18 cellular contexts compared by ENCODE assay signal in the genomic region with DNA sequence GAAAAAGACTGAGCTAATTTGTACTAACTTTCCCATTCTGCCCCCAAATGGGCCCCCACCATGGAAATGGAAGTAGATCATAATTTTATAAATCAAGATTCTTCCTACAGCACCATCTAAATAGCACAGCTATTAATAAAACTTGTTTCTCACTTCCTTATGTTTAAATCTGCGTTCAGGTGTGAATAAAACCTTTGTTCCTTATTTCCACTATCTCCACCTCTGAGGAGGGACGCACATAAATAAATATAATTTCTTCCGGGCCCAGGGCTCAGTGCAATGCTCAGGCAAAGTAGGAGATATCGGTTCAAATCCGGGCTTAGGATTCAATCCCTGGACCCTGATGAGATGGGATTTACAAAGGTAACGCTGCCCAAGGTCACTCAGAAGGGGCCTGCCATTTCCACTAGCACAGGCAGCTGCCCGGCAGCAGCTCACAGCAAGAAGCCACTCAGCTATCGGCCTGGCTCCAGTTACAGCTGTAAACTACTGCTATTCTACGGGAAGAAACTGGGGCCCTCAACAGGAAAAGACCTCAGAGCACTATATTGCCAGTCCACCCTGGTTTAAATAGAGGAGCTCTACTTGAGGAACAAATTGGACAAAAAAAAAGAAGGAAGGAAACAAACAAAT. TPM values are rescaled to one million over a fixed set of nuclear protein-coding genes. Genes with fewer than 3 reads are reported as not detected.
DNase-seq lines count a peak whose midpoint lies in the region; ATAC-seq and TF ChIP-seq lines count a peak whose summit lies in the region.
"Had no signal": no experiment of that assay in that cellular context is flagged by ENCODE, and none has a peak within 500 bp of the region (broad histone marks: within the 10 kb centered on the region; RNA-seq: fewer than 3 reads in every experiment).

No MANE protein-coding gene starts in this region.

- TF ChIP-seq CTCF in CD14-positive monocyte (IDR thresholded peaks at IDR 0.05) = no peak
- TF ChIP-seq CTCF in choroid plexus epithelial cell (conservative IDR thresholded peaks at IDR 0.05; ENCODE audit: low read depth, low read length) = no peak

- H3K9me3 Mint-ChIP-seq in CD14-positive monocyte (no peaks in the 10 kb centered on the region), naive B cell (no peaks in the 10 kb centered on the region)
- H3K9me3 Mint-ChIP-seq in activated naive CD4-positive, alpha-beta T cell treated with anti-CD3 and anti-CD28 coated beads, Interleukin-2, amount 50 U/mL, for 72 hours = no peaks in the 10 kb centered on the region
- H3K9me3 Mint-ChIP-seq: activated T-cell treated with anti-CD3 and anti-CD28 coated beads, Interleukin-2, amount 50 U/mL, for 4 hours had no signal

- H3K27me3 Mint-ChIP-seq in CD14-positive monocyte (ENCODE audit: low read depth in 3 of 3) (no peaks in the 10 kb centered on the region), naive B cell (no peaks in the 10 kb centered on the region)
- H3K27me3 Mint-ChIP-seq: activated naive CD8-positive, alpha-beta T cell had no signal

- DNase-seq in CD14-positive monocyte (ENCODE audit: low spot score) = no peak
- peak; percentile 73 for DNase-seq in HEK293T (ENCODE audit: extremely low spot score)
- peak; percentile 72 for DNase-seq in choroid plexus epithelial cell (ENCODE audit: low read depth)
- DNase-seq in naive B cell = peak; percentile 24
- DNase-seq in activated naive CD4-positive, alpha-beta T cell treated with anti-CD3 and anti-CD28 coated beads, Interleukin-2, amount 50 U/mL, for 72 hours (ENCODE audit: low spot score in 2 of 2) = no peak
- no peak for DNase-seq in cerebellum (ENCODE audit: low spot score)
- DNase-seq: activated CD4-positive, alpha-beta T cell treated with anti-CD3 and anti-CD28 coated beads, Interleukin-2, amount 50 U/mL, for 4 hours; activated T-cell treated with anti-CD3 and anti-CD28 coated beads, Interleukin-2, amount 50 U/mL, for 4 hours; AML-193; GOT3; Kasumi-1; NCI-H1436; PC-9; stimulated activated CD4-positive, alpha-beta T cell treated with anti-CD3 and anti-CD28 coated beads, Interleukin-1b, Interleukin-23, amount 100 ng/mL, for 48 hours had no signal

- intact Hi-C loops in CD14-positive monocyte (cut with micrococcal nuclease) = no loop called here

- peaks cover 16 to 18% of the 10 kb centered on the region in 2 donors for H3K36me3 Mint-ChIP-seq in CD14-positive monocyte
- peaks cover 0 to 4% of the 10 kb centered on the region in 2 donors for H3K36me3 Mint-ChIP-seq in naive B cell
- peaks cover 0 to 6% of the 10 kb centered on the region in 2 donors for H3K36me3 Mint-ChIP-seq in activated naive CD4-positive, alpha-beta T cell treated with anti-CD3 and anti-CD28 coated beads, Interleukin-2, amount 50 U/mL, for 72 hours

- H3K4me1 Mint-ChIP-seq in CD14-positive monocyte (peaks cover 84% of the 10 kb centered on the region), naive B cell (peaks cover 52 to 79% (median 66%) of the 10 kb centered on the region in 3 donors)

- POLR2A ChIA-PET in HEK293T (lab: Yijun Ruan, JAX) = no interaction called here

- CTCF ChIA-PET in HEK293T (lab: Yijun Ruan, JAX) = interaction anchor here (0.6 to 1.0 kb wide), 2 partner anchors 111 to 261 kb away, joined by 3 read pairs; no protein-coding TSS in a partner anchor

- H3K4me3 Mint-ChIP-seq in CD14-positive monocyte (peak overlapping the region in 1 of 2 donors; percentile 33), naive B cell (peak overlapping the region in 7 of 8 donors; percentile 18 to 85 (median 58))
- H3K4me3 Mint-ChIP-seq: activated naive CD8-positive, alpha-beta T cell; activated T-cell treated with anti-CD3 and anti-CD28 coated beads, Interleukin-2, amount 50 U/mL, for 4 hours had no signal

- H3K27ac Mint-ChIP-seq in CD14-positive monocyte (peak overlapping the region; percentile 66 to 90 (median 85)), naive B cell (peak overlapping the region; percentile 47 to 92 (median 88))
- H3K27ac Mint-ChIP-seq in activated naive CD4-positive, alpha-beta T cell treated with anti-CD3 and anti-CD28 coated beads, Interleukin-2, amount 50 U/mL, for 72 hours = no peak overlapping the region
- H3K27ac Mint-ChIP-seq: activated naive CD8-positive, alpha-beta T cell had no signal

- H3K4me3 ChIP-seq in choroid plexus epithelial cell (ENCODE audit: low read depth, low read length) = no peak overlapping the region
- H3K4me3 ChIP-seq: PC-9 had no signal

- ATAC-seq in naive B cell (ENCODE audit: low read depth in 2 of 2) (peak; percentile 87 to 92), HG02798 (IDR thresholded peaks at IDR 0.05; ENCODE audit: poor library complexity, unreplicated experiment) (no peak), HG03521 (IDR thresholded peaks at IDR 0.05; ENCODE audit: unreplicated experiment) (no peak)
- ATAC-seq in activated naive CD4-positive, alpha-beta T cell treated with anti-CD3 and anti-CD28 coated beads, Interleukin-2, amount 50 U/mL, for 72 hours = no peak
- ATAC-seq: activated T-cell treated with anti-CD3 and anti-CD28 coated beads, Interleukin-2, amount 50 U/mL, for 4 hours; sciatic nerve had no signal

TF ChIP-seq in HEK293T, 16 proteins besides CTCF, POLR2A, EP300 and RAD21:
- TF ChIP-seq FOXA1 (IDR thresholded peaks at IDR 0.05) = no peak
- TF ChIP-seq FOXM1 (IDR thresholded peaks at IDR 0.05; ENCODE audit: borderline replicate concordance) = no peak
- no peak for TF ChIP-seq FOXK2 (IDR thresholded peaks at IDR 0.05)
- TF ChIP-seq ELF4 (IDR thresholded peaks at IDR 0.05) = no peak
- TF ChIP-seq NFRKB (IDR thresholded peaks at IDR 0.05) = no peak
- TF ChIP-seq SP1 (IDR thresholded peaks at IDR 0.05) = no peak
- no peak for TF ChIP-seq L3MBTL2 (conservative IDR thresholded peaks at IDR 0.05)
- TF ChIP-seq HDGF (IDR thresholded peaks at IDR 0.05; ENCODE audit: borderline replicate concordance) = no peak
- no peak for TF ChIP-seq ARNT (IDR thresholded peaks at IDR 0.05)
- TF ChIP-seq BHLHE40 (IDR thresholded peaks at IDR 0.05; ENCODE audit: borderline replicate concordance) = no peak
TF ChIP-seq in HEK293T: peak in this region for 0.

RNA-seq across cellular contexts. Expression of a gene that starts 52.5 kb away (rescaled TPM):
- polyA plus RNA-seq in CD14-positive monocyte = 10 to 100 TPM; 27.8 to 42.6 TPM
- polyA plus RNA-seq in naive B cell (ENCODE audit: low read depth in 6 of 6) = 100 to 1,000 TPM; 441 to 620 (median 523) TPM
- 100 to 1,000 TPM; 119 to 199 TPM for total RNA-seq in activated naive CD4-positive, alpha-beta T cell treated with anti-CD3 and anti-CD28 coated beads, Interleukin-2, amount 50 U/mL, for 72 hours
- total RNA-seq in cerebellum = 94.3 TPM

Comparison
In these comparisons a context has a peak if more than half of its experiments do, and no peak if none do; other contexts are left out.
1. DNase-seq: peak in HEK293T (single experiment), choroid plexus epithelial cell (single experiment) and naive B cell (single experiment); none in CD14-positive monocyte (single experiment), activated naive CD4-positive, alpha-beta T cell treated with anti-CD3 and anti-CD28 coated beads, Interleukin-2, amount 50 U/mL, for 72 hours (0 of 2) and cerebellum (single experiment).
2. H3K27ac Mint-ChIP-seq: peak in CD14-positive monocyte (7 of 7) and naive B cell (6 of 6); none in activated naive CD4-positive, alpha-beta T cell treated with anti-CD3 and anti-CD28 coated beads, Interleukin-2, amount 50 U/mL, for 72 hours (0 of 2).
3. ATAC-seq: peak in naive B cell (2 of 2); none in HG02798 (single experiment), HG03521 (single experiment) and activated naive CD4-positive, alpha-beta T cell treated with anti-CD3 and anti-CD28 coated beads, Interleukin-2, amount 50 U/mL, for 72 hours (0 of 2).